29 cellular contexts compared by ENCODE assay signal in genomic region chr1:195709821-195710220, GRCh38.
DNase-seq lines count a peak whose midpoint lies in the region; ATAC-seq and TF ChIP-seq lines count a peak whose summit lies in the region.
"Had no signal": no experiment of that assay in that cellular context is flagged by ENCODE, and none has a peak within 500 bp of the region (broad histone marks: within the 10 kb centered on the region; RNA-seq: fewer than 3 reads in every experiment).

No MANE protein-coding gene starts in this region.

- TF ChIP-seq CTCF in CD14-positive monocyte (IDR thresholded peaks at IDR 0.05) (no peak), NB4 (IDR thresholded peaks at IDR 0.05; ENCODE audit: low read depth, low read length) (no peak), glutamatergic neuron (IDR thresholded peaks at IDR 0.05; ENCODE audit: partially characterized antibody, unreplicated experiment) (no peak)

- intact Hi-C loops in CD14-positive monocyte (cut with micrococcal nuclease): no loop called here
- intact Hi-C loops in activated CD4-positive, alpha-beta T cell treated with anti-CD3 and anti-CD28 coated beads, Interleukin-2, amount 10 ng/mL, durations not matched to agents 24 days and 14 days (cut with micrococcal nuclease): no loop called here
- intact Hi-C loops in naive thymus-derived CD4-positive, alpha-beta T cell (cut with micrococcal nuclease): no loop called here
- intact Hi-C loops in posterior vena cava (cut with DNase I): no loop called here

- DNase-seq in CD14-positive monocyte (ENCODE audit: low spot score): no peak
- DNase-seq in NB4 (ENCODE audit: low read depth): peak; percentile 4
- peak; percentile 35 for DNase-seq in OCI-M1 (lab: John Stamatoyannopoulos, UW)
- peak; percentile 24 for DNase-seq in glutamatergic neuron
- DNase-seq in activated CD4-positive, alpha-beta T cell treated with anti-CD3 and anti-CD28 coated beads, Interleukin-2, amount 10 ng/mL, durations not matched to agents 24 days and 14 days: no peak
- no peak for DNase-seq in stimulated activated CD4-positive, alpha-beta T cell treated with anti-CD3 and anti-CD28 coated beads, Interleukin-1b, Interleukin-23, amount 100 ng/mL, for 48 hours
- DNase-seq in naive thymus-derived CD4-positive, alpha-beta T cell: no peak
- DNase-seq in posterior vena cava (ENCODE audit: low spot score): no peak
- DNase-seq: activated CD4-positive, alpha-beta T cell treated with anti-CD3 and anti-CD28 coated beads, Interleukin-2, amount 50 U/mL, for 4 hours; activated CD8-positive, alpha-beta memory T cell treated with anti-CD3 and anti-CD28 coated beads, Interleukin-2, amount 10 ng/mL, durations not matched to agents 7 days and 5 days; activated gamma-delta T cell treated with Interleukin-2 at 50 U/mL for 16 hours; activated naive CD8-positive, alpha-beta T cell treated with anti-CD3 and anti-CD28 coated beads, Interleukin-2, amount 10 ng/mL, durations not matched to agents 7 days and 5 days; activated T-cell treated with anti-CD3 and anti-CD28 coated beads, Interleukin-2, amount 50 U/mL, for 4 hours; aorta; DMS79 treated with DMSO at 0.1 percent for 48 hours; foreskin melanocyte; kidney; MM.1S; NCI-H1417; NCI-H2081; NCI-H226; NCI-H774; Right ventricle myocardium superior; stimulated activated CD4-positive, alpha-beta T cell treated with anti-CD3 and anti-CD28 coated beads, Interleukin-15, amount 100 ng/mL, for 24 hours; substantia nigra; upper lobe of left lung had no signal

- no peaks in the 10 kb centered on the region for H3K9me3 ChIP-seq in naive thymus-derived CD4-positive, alpha-beta T cell (ENCODE audit: control insufficient read depth in 2 of 3, low read length in 3 of 3)
- H3K9me3 ChIP-seq: upper lobe of left lung had no signal

- no peaks in the 10 kb centered on the region for H3K4me1 ChIP-seq in naive thymus-derived CD4-positive, alpha-beta T cell (ENCODE audit: control insufficient read depth in 2 of 2, insufficient read depth in 2 of 2, low read length in 2 of 2)
- H3K4me1 ChIP-seq: upper lobe of left lung had no signal

- no peaks in the 10 kb centered on the region for H3K27me3 ChIP-seq in naive thymus-derived CD4-positive, alpha-beta T cell (ENCODE audit: control insufficient read depth in 2 of 2, insufficient read depth in 2 of 2, low read length in 2 of 2)
- H3K27me3 ChIP-seq: upper lobe of left lung had no signal

- no peaks in the 10 kb centered on the region for H3K36me3 Mint-ChIP-seq in CD14-positive monocyte
- H3K36me3 Mint-ChIP-seq in glutamatergic neuron (ENCODE audit: unreplicated experiment): no peaks in the 10 kb centered on the region
- no peaks in the 10 kb centered on the region for H3K36me3 Mint-ChIP-seq in activated CD4-positive, alpha-beta T cell treated with anti-CD3 and anti-CD28 coated beads, Interleukin-2, amount 10 ng/mL, durations not matched to agents 24 days and 14 days (ENCODE audit: low read depth)
- H3K36me3 Mint-ChIP-seq in naive thymus-derived CD4-positive, alpha-beta T cell: no peaks in the 10 kb centered on the region
- H3K36me3 Mint-ChIP-seq: activated CD8-positive, alpha-beta memory T cell treated with anti-CD3 and anti-CD28 coated beads, Interleukin-2, amount 10 ng/mL, durations not matched to agents 7 days and 5 days; activated naive CD8-positive, alpha-beta T cell treated with anti-CD3 and anti-CD28 coated beads, Interleukin-2, amount 10 ng/mL, durations not matched to agents 7 days and 5 days; stimulated activated effector memory CD8-positive, alpha-beta T cell treated with anti-CD3 and anti-CD28 coated beads, Interleukin-12 subunit alpha, Interleukin-12 subunit beta, amount 100 ng/mL, for 72 hours had no signal

- H3K9me3 Mint-ChIP-seq in CD14-positive monocyte (peaks cover 0 to 2% (median 0%) of the 10 kb centered on the region in 7 donors), glutamatergic neuron (ENCODE audit: unreplicated experiment) (peaks cover 8% of the 10 kb centered on the region)
- no peaks in the 10 kb centered on the region for H3K9me3 Mint-ChIP-seq in activated CD4-positive, alpha-beta T cell treated with anti-CD3 and anti-CD28 coated beads, Interleukin-2, amount 10 ng/mL, durations not matched to agents 24 days and 14 days
- H3K9me3 Mint-ChIP-seq in naive thymus-derived CD4-positive, alpha-beta T cell: peaks cover 0 to 3% (median 0%) of the 10 kb centered on the region in 11 donors
- H3K9me3 Mint-ChIP-seq: activated naive CD8-positive, alpha-beta T cell treated with anti-CD3 and anti-CD28 coated beads, Interleukin-2, amount 10 ng/mL, durations not matched to agents 7 days and 5 days; activated T-cell treated with anti-CD3 and anti-CD28 coated beads, Interleukin-2, amount 50 U/mL, for 4 hours; GM23338; stimulated activated effector memory CD8-positive, alpha-beta T cell treated with anti-CD3 and anti-CD28 coated beads, Interleukin-12 subunit alpha, Interleukin-12 subunit beta, amount 100 ng/mL, for 72 hours had no signal

- no peaks in the 10 kb centered on the region for H3K36me3 ChIP-seq in naive thymus-derived CD4-positive, alpha-beta T cell (ENCODE audit: control insufficient read depth in 2 of 3, insufficient read depth in 3 of 3, low read length in 3 of 3)
- H3K36me3 ChIP-seq: upper lobe of left lung had no signal

- H3K27ac Mint-ChIP-seq in CD14-positive monocyte (peak overlapping the region in 4 of 7 donors; percentile 16 to 75 (median 56)), glutamatergic neuron (ENCODE audit: unreplicated experiment) (peak overlapping the region; percentile 93)
- H3K27ac Mint-ChIP-seq in activated CD4-positive, alpha-beta T cell treated with anti-CD3 and anti-CD28 coated beads, Interleukin-2, amount 10 ng/mL, durations not matched to agents 24 days and 14 days: no peak overlapping the region
- no peak overlapping the region for H3K27ac Mint-ChIP-seq in naive thymus-derived CD4-positive, alpha-beta T cell
- H3K27ac Mint-ChIP-seq: activated CD8-positive, alpha-beta memory T cell treated with anti-CD3 and anti-CD28 coated beads, Interleukin-2, amount 10 ng/mL, durations not matched to agents 7 days and 5 days; activated naive CD8-positive, alpha-beta T cell treated with anti-CD3 and anti-CD28 coated beads, Interleukin-2, amount 10 ng/mL, durations not matched to agents 7 days and 5 days; GM23338; stimulated activated effector memory CD8-positive, alpha-beta T cell treated with anti-CD3 and anti-CD28 coated beads, Interleukin-12 subunit alpha, Interleukin-12 subunit beta, amount 100 ng/mL, for 72 hours had no signal

- H3K27ac ChIP-seq in naive thymus-derived CD4-positive, alpha-beta T cell (ENCODE audit: low read depth, low read length): no peak overlapping the region
- H3K27ac ChIP-seq: upper lobe of left lung had no signal

- ATAC-seq in naive thymus-derived CD4-positive, alpha-beta T cell: no peak
- ATAC-seq: activated CD8-positive, alpha-beta memory T cell treated with anti-CD3 and anti-CD28 coated beads, Interleukin-2, amount 10 ng/mL, durations not matched to agents 7 days and 5 days; activated T-cell treated with anti-CD3 and anti-CD28 coated beads, Interleukin-2, amount 50 U/mL, for 4 hours; GM23338; K562; stimulated activated effector memory CD8-positive, alpha-beta T cell treated with anti-CD3 and anti-CD28 coated beads, Interleukin-12 subunit alpha, Interleukin-12 subunit beta, amount 100 ng/mL, for 72 hours had no signal

- H3K4me3 Mint-ChIP-seq in CD14-positive monocyte (no peak overlapping the region), glutamatergic neuron (ENCODE audit: unreplicated experiment) (peak overlapping the region; percentile 53)
- no peak overlapping the region for H3K4me3 Mint-ChIP-seq in activated CD4-positive, alpha-beta T cell treated with anti-CD3 and anti-CD28 coated beads, Interleukin-2, amount 10 ng/mL, durations not matched to agents 24 days and 14 days
- H3K4me3 Mint-ChIP-seq in naive thymus-derived CD4-positive, alpha-beta T cell: no peak overlapping the region
- H3K4me3 Mint-ChIP-seq: activated CD8-positive, alpha-beta memory T cell treated with anti-CD3 and anti-CD28 coated beads, Interleukin-2, amount 10 ng/mL, durations not matched to agents 7 days and 5 days; activated naive CD8-positive, alpha-beta T cell treated with anti-CD3 and anti-CD28 coated beads, Interleukin-2, amount 10 ng/mL, durations not matched to agents 7 days and 5 days; activated T-cell treated with anti-CD3 and anti-CD28 coated beads, Interleukin-2, amount 50 U/mL, for 4 hours; GM23338; stimulated activated effector memory CD8-positive, alpha-beta T cell treated with anti-CD3 and anti-CD28 coated beads, Interleukin-12 subunit alpha, Interleukin-12 subunit beta, amount 100 ng/mL, for 72 hours had no signal

- H3K27me3 Mint-ChIP-seq in CD14-positive monocyte (ENCODE audit: low read depth in 3 of 3) (no peaks in the 10 kb centered on the region), glutamatergic neuron (ENCODE audit: unreplicated experiment) (peaks cover 3% of the 10 kb centered on the region)
- no peaks in the 10 kb centered on the region for H3K27me3 Mint-ChIP-seq in activated CD4-positive, alpha-beta T cell treated with anti-CD3 and anti-CD28 coated beads, Interleukin-2, amount 10 ng/mL, durations not matched to agents 24 days and 14 days
- H3K27me3 Mint-ChIP-seq in naive thymus-derived CD4-positive, alpha-beta T cell: no peaks in the 10 kb centered on the region
- H3K27me3 Mint-ChIP-seq: activated CD8-positive, alpha-beta memory T cell treated with anti-CD3 and anti-CD28 coated beads, Interleukin-2, amount 10 ng/mL, durations not matched to agents 7 days and 5 days; activated naive CD8-positive, alpha-beta T cell treated with anti-CD3 and anti-CD28 coated beads, Interleukin-2, amount 10 ng/mL, durations not matched to agents 7 days and 5 days had no signal

- POLR2A ChIA-PET in naive thymus-derived CD4-positive, alpha-beta T cell (lab: Charles Lee): no interaction called here

- peaks cover 7% of the 10 kb centered on the region for H3K4me1 Mint-ChIP-seq in CD14-positive monocyte
- peaks cover 22% of the 10 kb centered on the region for H3K4me1 Mint-ChIP-seq in glutamatergic neuron (ENCODE audit: low read depth, unreplicated experiment)
- H3K4me1 Mint-ChIP-seq in activated CD4-positive, alpha-beta T cell treated with anti-CD3 and anti-CD28 coated beads, Interleukin-2, amount 10 ng/mL, durations not matched to agents 24 days and 14 days: no peaks in the 10 kb centered on the region
- no peaks in the 10 kb centered on the region for H3K4me1 Mint-ChIP-seq in naive thymus-derived CD4-positive, alpha-beta T cell
- H3K4me1 Mint-ChIP-seq: activated CD8-positive, alpha-beta memory T cell treated with anti-CD3 and anti-CD28 coated beads, Interleukin-2, amount 10 ng/mL, durations not matched to agents 7 days and 5 days; activated naive CD8-positive, alpha-beta T cell treated with anti-CD3 and anti-CD28 coated beads, Interleukin-2, amount 10 ng/mL, durations not matched to agents 7 days and 5 days; stimulated activated effector memory CD8-positive, alpha-beta T cell treated with anti-CD3 and anti-CD28 coated beads, Interleukin-12 subunit alpha, Interleukin-12 subunit beta, amount 100 ng/mL, for 72 hours had no signal

- H3K4me3 ChIP-seq in NB4 (ENCODE audit: low read depth, low read length): no peak overlapping the region
- H3K4me3 ChIP-seq in naive thymus-derived CD4-positive, alpha-beta T cell (ENCODE audit: low read length): no peak overlapping the region
- H3K4me3 ChIP-seq: GM23338, K562, upper lobe of left lung had no signal

- CTCF ChIA-PET in naive thymus-derived CD4-positive, alpha-beta T cell (lab: Charles Lee): no interaction called here

- no peak for TF ChIP-seq POLR2A in NB4 (IDR thresholded peaks at IDR 0.05; ENCODE audit: extremely low read depth, insufficient read length)

Comparison
In these comparisons a context has a peak if more than half of its experiments do, and no peak if none do; other contexts are left out.
1. DNase-seq: peak in NB4 (single experiment), OCI-M1 (single experiment) and glutamatergic neuron (single experiment); none in CD14-positive monocyte (single experiment), activated CD4-positive, alpha-beta T cell treated with anti-CD3 and anti-CD28 coated beads, Interleukin-2, amount 10 ng/mL, durations not matched to agents 24 days and 14 days (single experiment), stimulated activated CD4-positive, alpha-beta T cell treated with anti-CD3 and anti-CD28 coated beads, Interleukin-1b, Interleukin-23, amount 100 ng/mL, for 48 hours (single experiment), naive thymus-derived CD4-positive, alpha-beta T cell (0 of 9) and posterior vena cava (single experiment).
2. H3K27ac Mint-ChIP-seq: peak in CD14-positive monocyte (4 of 7) and glutamatergic neuron (single experiment); none in activated CD4-positive, alpha-beta T cell treated with anti-CD3 and anti-CD28 coated beads, Interleukin-2, amount 10 ng/mL, durations not matched to agents 24 days and 14 days (single experiment) and naive thymus-derived CD4-positive, alpha-beta T cell (0 of 9).